Comparison of ENCODE assay signal across 1 cellular context in the genomic region with DNA sequence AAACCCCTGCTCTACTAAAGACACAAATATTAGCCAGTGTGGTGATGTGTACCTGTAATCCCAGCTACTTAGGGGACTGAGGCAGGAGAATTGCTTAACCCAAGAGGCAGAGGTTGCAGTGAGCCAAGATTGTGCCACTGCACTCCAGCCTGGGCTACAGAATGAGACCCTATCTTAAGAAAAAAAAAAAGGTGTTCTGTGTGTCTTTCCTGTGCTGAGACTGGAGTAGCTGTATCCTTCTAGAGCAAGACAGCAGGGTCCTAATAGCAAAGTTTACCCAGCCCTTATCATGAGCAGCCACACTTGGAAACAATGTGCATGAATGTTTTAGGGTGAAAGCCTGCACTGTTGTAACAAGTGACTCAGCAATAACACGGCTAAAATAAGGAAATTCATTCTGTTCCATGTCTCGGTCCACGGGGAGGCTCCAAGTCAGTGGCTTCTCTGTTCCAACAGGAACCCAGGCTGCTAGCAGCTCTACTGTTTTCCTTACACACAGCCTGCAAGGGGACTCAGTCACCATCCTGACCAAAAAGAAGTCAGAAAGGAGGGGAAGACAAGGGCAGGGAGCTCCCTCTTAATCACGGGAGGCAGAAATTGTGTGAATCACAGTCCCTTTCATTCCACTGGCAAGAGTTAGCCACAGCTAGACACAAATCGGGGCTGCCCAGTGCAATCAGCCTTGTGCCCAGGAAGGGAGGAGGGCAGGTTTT.
TF ChIP-seq lines count a peak whose summit lies in the region.

No MANE protein-coding gene starts in this region.

TF ChIP-seq in K562, 482 proteins besides CTCF, POLR2A, EP300 and RAD21 (continued from another document and continues in another):
- TF ChIP-seq, protein P1, sequence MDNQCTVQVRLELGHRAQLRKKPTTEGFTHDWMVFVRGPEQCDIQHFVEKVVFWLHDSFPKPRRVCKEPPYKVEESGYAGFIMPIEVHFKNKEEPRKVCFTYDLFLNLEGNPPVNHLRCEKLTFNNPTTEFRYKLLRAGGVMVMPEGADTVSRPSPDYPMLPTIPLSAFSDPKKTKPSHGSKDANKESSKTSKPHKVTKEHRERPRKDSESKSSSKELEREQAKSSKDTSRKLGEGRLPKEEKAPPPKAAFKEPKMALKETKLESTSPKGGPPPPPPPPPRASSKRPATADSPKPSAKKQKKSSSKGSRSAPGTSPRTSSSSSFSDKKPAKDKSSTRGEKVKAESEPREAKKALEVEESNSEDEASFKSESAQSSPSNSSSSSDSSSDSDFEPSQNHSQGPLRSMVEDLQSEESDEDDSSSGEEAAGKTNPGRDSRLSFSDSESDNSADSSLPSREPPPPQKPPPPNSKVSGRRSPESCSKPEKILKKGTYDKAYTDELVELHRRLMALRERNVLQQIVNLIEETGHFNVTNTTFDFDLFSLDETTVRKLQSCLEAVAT (IDR thresholded peaks at IDR 0.05), result peak in 1 of 2 experiments; percentile 41; a peak in 1 of 4 replicates
- TF ChIP-seq NFATC3 (IDR thresholded peaks at IDR 0.05) (peak; percentile 95), BCL6 (CRISPR knock-in tag; IDR thresholded peaks at IDR 0.05) (no peak), NCOA4 (IDR thresholded peaks at IDR 0.05; ENCODE audit: partially characterized antibody) (no peak), HNRNPH1 (optimal IDR thresholded peaks at IDR 0.05; ENCODE audit: low read depth, low read length) (no peak), ZNF76 (CRISPR knock-in tag; IDR thresholded peaks at IDR 0.05; ENCODE audit: borderline replicate concordance) (no peak), TAF15 (IDR thresholded peaks at IDR 0.05; ENCODE audit: low read depth, low read length) (no peak), ZBED1 (IDR thresholded peaks at IDR 0.05) (no peak; the same call in 1 of the 2 replicates), TOE1 (IDR thresholded peaks at IDR 0.05; ENCODE audit: borderline replicate concordance) (no peak), TOE1 (CRISPR knock-in tag; IDR thresholded peaks at IDR 0.05; ENCODE audit: borderline replicate concordance, low read depth) (no peak), CBFA2T3 (IDR thresholded peaks at IDR 0.05) (peak; percentile 96), ZNF143 (CRISPR knock-in tag; IDR thresholded peaks at IDR 0.05) (no peak), RBM15 (IDR thresholded peaks at IDR 0.05; ENCODE audit: insufficient read depth, low read length) (no peak), ZNF3 (CRISPR knock-in tag; IDR thresholded peaks at IDR 0.05) (no peak), NCOR1 (IDR thresholded peaks at IDR 0.05) (peak; percentile 91), ZC3H11A (IDR thresholded peaks at IDR 0.05; ENCODE audit: low read depth, low read length) (no peak), SIN3B (IDR thresholded peaks at IDR 0.05; ENCODE audit: low read depth) (no peak), ZNF699 (CRISPR knock-in tag; IDR thresholded peaks at IDR 0.05; ENCODE audit: insufficient replicate concordance) (no peak), ZC3H8 (IDR thresholded peaks at IDR 0.05) (no peak), POLR2B (IDR thresholded peaks at IDR 0.05; ENCODE audit: low read depth, partially characterized antibody) (no peak), MYBL2 (IDR thresholded peaks at IDR 0.05; ENCODE audit: low read depth) (no peak), MYBL2 (CRISPR knock-in tag; IDR thresholded peaks at IDR 0.05; ENCODE audit: borderline replicate concordance) (no peak), ZZZ3 (IDR thresholded peaks at IDR 0.05) (no peak), ZKSCAN8 (CRISPR knock-in tag; IDR thresholded peaks at IDR 0.05) (peak; percentile 48; the same call in 1 of the 2 replicates), ZNF57 (CRISPR knock-in tag; IDR thresholded peaks at IDR 0.05) (no peak), DACH1 (IDR thresholded peaks at IDR 0.05; ENCODE audit: partially characterized antibody) (peak; percentile 56), NFIX (CRISPR knock-in tag; IDR thresholded peaks at IDR 0.05; ENCODE audit: low read depth) (no peak), TBL1XR1 (IDR thresholded peaks at IDR 0.05; ENCODE audit: low read length in 2 of 2) (peak in 1 of 2 experiments; percentile 87; a peak in 2 of 4 replicates), BACH1 (tag; IDR thresholded peaks at IDR 0.05) (peak; percentile 99), PHF8 (IDR thresholded peaks at IDR 0.05; ENCODE audit: borderline replicate concordance, low read length) (no peak; the same call in 1 of the 2 replicates)
- TF ChIP-seq, protein P2, sequence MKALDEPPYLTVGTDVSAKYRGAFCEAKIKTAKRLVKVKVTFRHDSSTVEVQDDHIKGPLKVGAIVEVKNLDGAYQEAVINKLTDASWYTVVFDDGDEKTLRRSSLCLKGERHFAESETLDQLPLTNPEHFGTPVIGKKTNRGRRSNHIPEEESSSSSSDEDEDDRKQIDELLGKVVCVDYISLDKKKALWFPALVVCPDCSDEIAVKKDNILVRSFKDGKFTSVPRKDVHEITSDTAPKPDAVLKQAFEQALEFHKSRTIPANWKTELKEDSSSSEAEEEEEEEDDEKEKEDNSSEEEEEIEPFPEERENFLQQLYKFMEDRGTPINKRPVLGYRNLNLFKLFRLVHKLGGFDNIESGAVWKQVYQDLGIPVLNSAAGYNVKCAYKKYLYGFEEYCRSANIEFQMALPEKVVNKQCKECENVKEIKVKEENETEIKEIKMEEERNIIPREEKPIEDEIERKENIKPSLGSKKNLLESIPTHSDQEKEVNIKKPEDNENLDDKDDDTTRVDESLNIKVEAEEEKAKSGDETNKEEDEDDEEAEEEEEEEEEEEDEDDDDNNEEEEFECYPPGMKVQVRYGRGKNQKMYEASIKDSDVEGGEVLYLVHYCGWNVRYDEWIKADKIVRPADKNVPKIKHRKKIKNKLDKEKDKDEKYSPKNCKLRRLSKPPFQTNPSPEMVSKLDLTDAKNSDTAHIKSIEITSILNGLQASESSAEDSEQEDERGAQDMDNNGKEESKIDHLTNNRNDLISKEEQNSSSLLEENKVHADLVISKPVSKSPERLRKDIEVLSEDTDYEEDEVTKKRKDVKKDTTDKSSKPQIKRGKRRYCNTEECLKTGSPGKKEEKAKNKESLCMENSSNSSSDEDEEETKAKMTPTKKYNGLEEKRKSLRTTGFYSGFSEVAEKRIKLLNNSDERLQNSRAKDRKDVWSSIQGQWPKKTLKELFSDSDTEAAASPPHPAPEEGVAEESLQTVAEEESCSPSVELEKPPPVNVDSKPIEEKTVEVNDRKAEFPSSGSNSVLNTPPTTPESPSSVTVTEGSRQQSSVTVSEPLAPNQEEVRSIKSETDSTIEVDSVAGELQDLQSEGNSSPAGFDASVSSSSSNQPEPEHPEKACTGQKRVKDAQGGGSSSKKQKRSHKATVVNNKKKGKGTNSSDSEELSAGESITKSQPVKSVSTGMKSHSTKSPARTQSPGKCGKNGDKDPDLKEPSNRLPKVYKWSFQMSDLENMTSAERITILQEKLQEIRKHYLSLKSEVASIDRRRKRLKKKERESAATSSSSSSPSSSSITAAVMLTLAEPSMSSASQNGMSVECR (CRISPR knock-in tag; IDR thresholded peaks at IDR 0.05), result no peak
- TF ChIP-seq, protein P3, sequence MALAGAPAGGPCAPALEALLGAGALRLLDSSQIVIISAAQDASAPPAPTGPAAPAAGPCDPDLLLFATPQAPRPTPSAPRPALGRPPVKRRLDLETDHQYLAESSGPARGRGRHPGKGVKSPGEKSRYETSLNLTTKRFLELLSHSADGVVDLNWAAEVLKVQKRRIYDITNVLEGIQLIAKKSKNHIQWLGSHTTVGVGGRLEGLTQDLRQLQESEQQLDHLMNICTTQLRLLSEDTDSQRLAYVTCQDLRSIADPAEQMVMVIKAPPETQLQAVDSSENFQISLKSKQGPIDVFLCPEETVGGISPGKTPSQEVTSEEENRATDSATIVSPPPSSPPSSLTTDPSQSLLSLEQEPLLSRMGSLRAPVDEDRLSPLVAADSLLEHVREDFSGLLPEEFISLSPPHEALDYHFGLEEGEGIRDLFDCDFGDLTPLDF (CRISPR knock-in tag; IDR thresholded peaks at IDR 0.05), result no peak
- TF ChIP-seq, protein P4, sequence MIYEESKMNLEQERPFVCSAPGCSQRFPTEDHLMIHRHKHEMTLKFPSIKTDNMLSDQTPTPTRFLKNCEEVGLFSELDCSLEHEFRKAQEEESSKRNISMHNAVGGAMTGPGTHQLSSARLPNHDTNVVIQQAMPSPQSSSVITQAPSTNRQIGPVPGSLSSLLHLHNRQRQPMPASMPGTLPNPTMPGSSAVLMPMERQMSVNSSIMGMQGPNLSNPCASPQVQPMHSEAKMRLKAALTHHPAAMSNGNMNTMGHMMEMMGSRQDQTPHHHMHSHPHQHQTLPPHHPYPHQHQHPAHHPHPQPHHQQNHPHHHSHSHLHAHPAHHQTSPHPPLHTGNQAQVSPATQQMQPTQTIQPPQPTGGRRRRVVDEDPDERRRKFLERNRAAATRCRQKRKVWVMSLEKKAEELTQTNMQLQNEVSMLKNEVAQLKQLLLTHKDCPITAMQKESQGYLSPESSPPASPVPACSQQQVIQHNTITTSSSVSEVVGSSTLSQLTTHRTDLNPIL (CRISPR knock-in tag; IDR thresholded peaks at IDR 0.05), result no peak
- TF ChIP-seq, protein P5, sequence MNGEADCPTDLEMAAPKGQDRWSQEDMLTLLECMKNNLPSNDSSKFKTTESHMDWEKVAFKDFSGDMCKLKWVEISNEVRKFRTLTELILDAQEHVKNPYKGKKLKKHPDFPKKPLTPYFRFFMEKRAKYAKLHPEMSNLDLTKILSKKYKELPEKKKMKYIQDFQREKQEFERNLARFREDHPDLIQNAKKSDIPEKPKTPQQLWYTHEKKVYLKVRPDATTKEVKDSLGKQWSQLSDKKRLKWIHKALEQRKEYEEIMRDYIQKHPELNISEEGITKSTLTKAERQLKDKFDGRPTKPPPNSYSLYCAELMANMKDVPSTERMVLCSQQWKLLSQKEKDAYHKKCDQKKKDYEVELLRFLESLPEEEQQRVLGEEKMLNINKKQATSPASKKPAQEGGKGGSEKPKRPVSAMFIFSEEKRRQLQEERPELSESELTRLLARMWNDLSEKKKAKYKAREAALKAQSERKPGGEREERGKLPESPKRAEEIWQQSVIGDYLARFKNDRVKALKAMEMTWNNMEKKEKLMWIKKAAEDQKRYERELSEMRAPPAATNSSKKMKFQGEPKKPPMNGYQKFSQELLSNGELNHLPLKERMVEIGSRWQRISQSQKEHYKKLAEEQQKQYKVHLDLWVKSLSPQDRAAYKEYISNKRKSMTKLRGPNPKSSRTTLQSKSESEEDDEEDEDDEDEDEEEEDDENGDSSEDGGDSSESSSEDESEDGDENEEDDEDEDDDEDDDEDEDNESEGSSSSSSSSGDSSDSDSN (IDR thresholded peaks at IDR 0.05; ENCODE audit: borderline replicate concordance in 1 of 2, low read depth in 2 of 2, low read length in 2 of 2), result no peak
- TF ChIP-seq, protein P6, sequence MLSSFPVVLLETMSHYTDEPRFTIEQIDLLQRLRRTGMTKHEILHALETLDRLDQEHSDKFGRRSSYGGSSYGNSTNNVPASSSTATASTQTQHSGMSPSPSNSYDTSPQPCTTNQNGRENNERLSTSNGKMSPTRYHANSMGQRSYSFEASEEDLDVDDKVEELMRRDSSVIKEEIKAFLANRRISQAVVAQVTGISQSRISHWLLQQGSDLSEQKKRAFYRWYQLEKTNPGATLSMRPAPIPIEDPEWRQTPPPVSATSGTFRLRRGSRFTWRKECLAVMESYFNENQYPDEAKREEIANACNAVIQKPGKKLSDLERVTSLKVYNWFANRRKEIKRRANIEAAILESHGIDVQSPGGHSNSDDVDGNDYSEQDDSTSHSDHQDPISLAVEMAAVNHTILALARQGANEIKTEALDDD (IDR thresholded peaks at IDR 0.05), result peak; percentile 62
- TF ChIP-seq, protein P7, sequence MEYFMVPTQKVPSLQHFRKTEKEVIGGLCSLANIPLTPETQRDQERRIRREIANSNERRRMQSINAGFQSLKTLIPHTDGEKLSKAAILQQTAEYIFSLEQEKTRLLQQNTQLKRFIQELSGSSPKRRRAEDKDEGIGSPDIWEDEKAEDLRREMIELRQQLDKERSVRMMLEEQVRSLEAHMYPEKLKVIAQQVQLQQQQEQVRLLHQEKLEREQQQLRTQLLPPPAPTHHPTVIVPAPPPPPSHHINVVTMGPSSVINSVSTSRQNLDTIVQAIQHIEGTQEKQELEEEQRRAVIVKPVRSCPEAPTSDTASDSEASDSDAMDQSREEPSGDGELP (CRISPR knock-in tag; IDR thresholded peaks at IDR 0.05; ENCODE audit: borderline replicate concordance), result no peak
- TF ChIP-seq, protein P8, sequence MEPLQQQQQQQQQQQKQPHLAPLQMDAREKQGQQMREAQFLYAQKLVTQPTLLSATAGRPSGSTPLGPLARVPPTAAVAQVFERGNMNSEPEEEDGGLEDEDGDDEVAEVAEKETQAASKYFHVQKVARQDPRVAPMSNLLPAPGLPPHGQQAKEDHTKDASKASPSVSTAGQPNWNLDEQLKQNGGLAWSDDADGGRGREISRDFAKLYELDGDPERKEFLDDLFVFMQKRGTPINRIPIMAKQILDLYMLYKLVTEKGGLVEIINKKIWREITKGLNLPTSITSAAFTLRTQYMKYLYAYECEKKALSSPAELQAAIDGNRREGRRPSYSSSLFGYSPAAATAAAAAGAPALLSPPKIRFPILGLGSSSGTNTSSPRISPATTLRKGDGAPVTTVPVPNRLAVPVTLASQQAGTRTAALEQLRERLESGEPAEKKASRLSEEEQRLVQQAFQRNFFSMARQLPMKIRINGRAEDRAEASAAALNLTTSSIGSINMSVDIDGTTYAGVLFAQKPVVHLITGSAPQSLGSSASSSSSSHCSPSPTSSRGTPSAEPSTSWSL (CRISPR knock-in tag; IDR thresholded peaks at IDR 0.05; ENCODE audit: borderline replicate concordance), result no peak
- TF ChIP-seq, protein P9, sequence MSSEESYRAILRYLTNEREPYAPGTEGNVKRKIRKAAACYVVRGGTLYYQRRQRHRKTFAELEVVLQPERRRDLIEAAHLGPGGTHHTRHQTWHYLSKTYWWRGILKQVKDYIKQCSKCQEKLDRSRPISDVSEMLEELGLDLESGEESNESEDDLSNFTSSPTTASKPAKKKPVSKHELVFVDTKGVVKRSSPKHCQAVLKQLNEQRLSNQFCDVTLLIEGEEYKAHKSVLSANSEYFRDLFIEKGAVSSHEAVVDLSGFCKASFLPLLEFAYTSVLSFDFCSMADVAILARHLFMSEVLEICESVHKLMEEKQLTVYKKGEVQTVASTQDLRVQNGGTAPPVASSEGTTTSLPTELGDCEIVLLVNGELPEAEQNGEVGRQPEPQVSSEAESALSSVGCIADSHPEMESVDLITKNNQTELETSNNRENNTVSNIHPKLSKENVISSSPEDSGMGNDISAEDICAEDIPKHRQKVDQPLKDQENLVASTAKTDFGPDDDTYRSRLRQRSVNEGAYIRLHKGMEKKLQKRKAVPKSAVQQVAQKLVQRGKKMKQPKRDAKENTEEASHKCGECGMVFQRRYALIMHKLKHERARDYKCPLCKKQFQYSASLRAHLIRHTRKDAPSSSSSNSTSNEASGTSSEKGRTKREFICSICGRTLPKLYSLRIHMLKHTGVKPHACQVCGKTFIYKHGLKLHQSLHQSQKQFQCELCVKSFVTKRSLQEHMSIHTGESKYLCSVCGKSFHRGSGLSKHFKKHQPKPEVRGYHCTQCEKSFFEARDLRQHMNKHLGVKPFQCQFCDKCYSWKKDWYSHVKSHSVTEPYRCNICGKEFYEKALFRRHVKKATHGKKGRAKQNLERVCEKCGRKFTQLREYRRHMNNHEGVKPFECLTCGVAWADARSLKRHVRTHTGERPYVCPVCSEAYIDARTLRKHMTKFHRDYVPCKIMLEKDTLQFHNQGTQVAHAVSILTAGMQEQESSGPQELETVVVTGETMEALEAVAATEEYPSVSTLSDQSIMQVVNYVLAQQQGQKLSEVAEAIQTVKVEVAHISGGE (CRISPR knock-in tag; IDR thresholded peaks at IDR 0.05), result no peak
- TF ChIP-seq, protein P10, sequence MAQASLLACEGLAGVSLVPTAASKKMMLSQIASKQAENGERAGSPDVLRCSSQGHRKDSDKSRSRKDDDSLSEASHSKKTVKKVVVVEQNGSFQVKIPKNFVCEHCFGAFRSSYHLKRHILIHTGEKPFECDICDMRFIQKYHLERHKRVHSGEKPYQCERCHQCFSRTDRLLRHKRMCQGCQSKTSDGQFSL (CRISPR knock-in tag; IDR thresholded peaks at IDR 0.05), result no peak
- TF ChIP-seq, protein P10 (tag; IDR thresholded peaks at IDR 0.05), result no peak
